8 cellular contexts compared by ENCODE assay signal in genomic region chr7:149771696-149772235, GRCh38. TPM values are rescaled to one million over a fixed set of nuclear protein-coding genes. Genes with fewer than 3 reads are reported as not detected.
DNase-seq lines count a peak whose midpoint lies in the region; ATAC-seq and TF ChIP-seq lines count a peak whose summit lies in the region.

No MANE protein-coding gene starts in this region.

- DNase-seq in GM10266 (ENCODE audit: extremely low spot score) (peak; percentile 98), NB4 (ENCODE audit: low read depth) (peak; percentile 92), SW480 (ENCODE audit: low spot score) (peak; percentile 77), adipocyte (ENCODE audit: low read depth) (peak; percentile 95), left ventricle myocardium superior (peak; percentile 95), prostate gland (ENCODE audit: low spot score) (peak; percentile 87), ureter (ENCODE audit: low spot score) (peak; percentile 93)

- TF ChIP-seq CTCF in GM10266 (IDR thresholded peaks at IDR 0.05; ENCODE audit: control insufficient read depth, insufficient read depth, low read depth, missing control alignments) = no peak
- TF ChIP-seq CTCF in NB4 (IDR thresholded peaks at IDR 0.05; ENCODE audit: low read depth, low read length) = no peak
- no peak for TF ChIP-seq CTCF in prostate gland (IDR thresholded peaks at IDR 0.05)

- WGBS in prostate gland = 1% methylated on average over 27 of the region's 39 CpGs

- H3K4me1 ChIP-seq in adipocyte (ENCODE audit: control insufficient read depth, insufficient read depth, low read length) (no peaks in the 10 kb centered on the region), prostate gland (replicated peaks) (no peaks in the 10 kb centered on the region)

- H3K36me3 ChIP-seq in adipocyte (ENCODE audit: control insufficient read depth, insufficient read depth, low read length, severe bottlenecking) (no peaks in the 10 kb centered on the region), prostate gland (no peaks in the 10 kb centered on the region)

- no peak overlapping the region for H3K9ac ChIP-seq in adipocyte (ENCODE audit: low read length)

- TF ChIP-seq POLR2A in NB4 (IDR thresholded peaks at IDR 0.05; ENCODE audit: extremely low read depth, insufficient read length) = no peak
- TF ChIP-seq POLR2A in prostate gland (IDR thresholded peaks at IDR 0.05) = peak; percentile 58

- intact Hi-C loops in left ventricle myocardium superior (cut with micrococcal nuclease) (no loop called here), prostate gland (cut with DNase I) (loop anchor here (5.0 kb wide), 1 partner anchor 66 kb away; the partner anchor contains the start of gene ZNF862)

- H3K27ac ChIP-seq in prostate gland = peak overlapping the region; percentile 60 to 63

- H3K27me3 ChIP-seq in adipocyte (replicated peaks; ENCODE audit: control insufficient read depth, insufficient read depth, low read length) (peaks cover 47% of the 10 kb centered on the region), prostate gland (replicated peaks; ENCODE audit: insufficient read depth) (no peaks in the 10 kb centered on the region)

- peak overlapping the region; percentile 57 for H3K4me3 ChIP-seq in NB4 (ENCODE audit: low read depth, low read length)
- H3K4me3 ChIP-seq in adipocyte (ENCODE audit: low read length) = peak overlapping the region; percentile 69
- H3K4me3 ChIP-seq in prostate gland = peak overlapping the region; percentile 54 to 61

- no peaks in the 10 kb centered on the region for H3K9me3 ChIP-seq in adipocyte (ENCODE audit: control insufficient read depth, low read length)
- no peaks in the 10 kb centered on the region for H3K9me3 ChIP-seq in prostate gland

- ATAC-seq in HG02571 (IDR thresholded peaks at IDR 0.05; ENCODE audit: unreplicated experiment) (peak; percentile 92), left ventricle myocardium superior (peak; percentile 95)

RNA-seq across cellular contexts. Expression of gene ZNF467, which starts 1.6 kb away (rescaled TPM):
- total RNA-seq in left ventricle myocardium superior (7.8 TPM), prostate gland (1 to 10 TPM; 6.0 to 7.9 TPM), ureter (9.7 TPM)

Comparison
In these comparisons a context has a peak if more than half of its experiments do, and no peak if none do; other contexts are left out.
1. Peak in every context shown above with its lines: DNase-seq, ATAC-seq, H3K4me3 ChIP-seq and H3K27ac ChIP-seq.